ENCODE assay signal across 2 cellular contexts in the genomic region with DNA sequence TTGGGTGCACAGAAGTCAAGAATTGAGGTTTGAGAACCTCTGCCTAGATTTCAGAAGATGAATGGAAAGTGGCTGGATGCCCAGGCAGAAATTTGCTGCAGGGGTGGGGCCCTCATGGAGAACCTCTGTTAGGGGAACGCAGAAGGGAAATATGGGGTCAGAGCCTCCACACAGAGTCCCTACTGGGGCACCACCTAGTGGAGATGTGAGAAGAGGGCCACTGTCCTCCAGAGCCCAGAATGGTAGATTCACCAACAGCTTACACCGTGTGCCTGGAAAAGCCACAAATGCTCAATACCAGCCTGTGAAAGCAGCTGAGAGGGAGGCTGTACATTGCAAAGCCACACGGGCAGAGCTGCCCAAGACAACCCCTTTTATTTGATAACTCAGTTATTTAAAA.
TF ChIP-seq lines count a peak whose summit lies in the region.

No MANE protein-coding gene starts in this region.

TF ChIP-seq in GM23338, 12 proteins besides CTCF, POLR2A, EP300 and RAD21 (continued from another document):
- TF ChIP-seq EZH2 (IDR thresholded peaks at IDR 0.05; ENCODE audit: low read depth, unreplicated experiment), result no peak
- no peak for TF ChIP-seq CREB1 (CRISPR knock-in tag; IDR thresholded peaks at IDR 0.05; ENCODE audit: low read depth)
- no peak for TF ChIP-seq NANOG (IDR thresholded peaks at IDR 0.05; ENCODE audit: borderline replicate concordance)
- TF ChIP-seq STAT1 (IDR thresholded peaks at IDR 0.05; ENCODE audit: unreplicated experiment), result no peak
- no peak for TF ChIP-seq REST (IDR thresholded peaks at IDR 0.05; ENCODE audit: unreplicated experiment)
- no peak for TF ChIP-seq POLR2AphosphoS5 (IDR thresholded peaks at IDR 0.05; ENCODE audit: low read depth)
- no peak for TF ChIP-seq JUNB (IDR thresholded peaks at IDR 0.05; ENCODE audit: unreplicated experiment)
- no peak for TF ChIP-seq ZNF114 (CRISPR knock-in tag; IDR thresholded peaks at IDR 0.05)
- no peak for TF ChIP-seq ZNF462 (CRISPR knock-in tag; IDR thresholded peaks at IDR 0.05)
- no peak for TF ChIP-seq EZH2phosphoT487 (IDR thresholded peaks at IDR 0.05; ENCODE audit: unreplicated experiment)

TF ChIP-seq in HepG2, 621 proteins besides CTCF, POLR2A, EP300 and RAD21 (continued from another document):
- TF ChIP-seq, protein P1, sequence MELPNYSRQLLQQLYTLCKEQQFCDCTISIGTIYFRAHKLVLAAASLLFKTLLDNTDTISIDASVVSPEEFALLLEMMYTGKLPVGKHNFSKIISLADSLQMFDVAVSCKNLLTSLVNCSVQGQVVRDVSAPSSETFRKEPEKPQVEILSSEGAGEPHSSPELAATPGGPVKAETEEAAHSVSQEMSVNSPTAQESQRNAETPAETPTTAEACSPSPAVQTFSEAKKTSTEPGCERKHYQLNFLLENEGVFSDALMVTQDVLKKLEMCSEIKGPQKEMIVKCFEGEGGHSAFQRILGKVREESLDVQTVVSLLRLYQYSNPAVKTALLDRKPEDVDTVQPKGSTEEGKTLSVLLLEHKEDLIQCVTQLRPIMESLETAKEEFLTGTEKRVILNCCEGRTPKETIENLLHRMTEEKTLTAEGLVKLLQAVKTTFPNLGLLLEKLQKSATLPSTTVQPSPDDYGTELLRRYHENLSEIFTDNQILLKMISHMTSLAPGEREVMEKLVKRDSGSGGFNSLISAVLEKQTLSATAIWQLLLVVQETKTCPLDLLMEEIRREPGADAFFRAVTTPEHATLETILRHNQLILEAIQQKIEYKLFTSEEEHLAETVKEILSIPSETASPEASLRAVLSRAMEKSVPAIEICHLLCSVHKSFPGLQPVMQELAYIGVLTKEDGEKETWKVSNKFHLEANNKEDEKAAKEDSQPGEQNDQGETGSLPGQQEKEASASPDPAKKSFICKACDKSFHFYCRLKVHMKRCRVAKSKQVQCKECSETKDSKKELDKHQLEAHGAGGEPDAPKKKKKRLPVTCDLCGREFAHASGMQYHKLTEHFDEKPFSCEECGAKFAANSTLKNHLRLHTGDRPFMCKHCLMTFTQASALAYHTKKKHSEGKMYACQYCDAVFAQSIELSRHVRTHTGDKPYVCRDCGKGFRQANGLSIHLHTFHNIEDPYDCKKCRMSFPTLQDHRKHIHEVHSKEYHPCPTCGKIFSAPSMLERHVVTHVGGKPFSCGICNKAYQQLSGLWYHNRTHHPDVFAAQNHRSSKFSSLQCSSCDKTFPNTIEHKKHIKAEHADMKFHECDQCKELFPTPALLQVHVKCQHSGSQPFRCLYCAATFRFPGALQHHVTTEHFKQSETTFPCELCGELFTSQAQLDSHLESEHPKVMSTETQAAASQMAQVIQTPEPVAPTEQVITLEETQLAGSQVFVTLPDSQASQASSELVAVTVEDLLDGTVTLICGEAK (IDR thresholded peaks at IDR 0.05), result no peak
- TF ChIP-seq, protein P1 (CRISPR knock-in tag; IDR thresholded peaks at IDR 0.05), result no peak
